27 cellular contexts compared by ENCODE assay signal in the genomic region with DNA sequence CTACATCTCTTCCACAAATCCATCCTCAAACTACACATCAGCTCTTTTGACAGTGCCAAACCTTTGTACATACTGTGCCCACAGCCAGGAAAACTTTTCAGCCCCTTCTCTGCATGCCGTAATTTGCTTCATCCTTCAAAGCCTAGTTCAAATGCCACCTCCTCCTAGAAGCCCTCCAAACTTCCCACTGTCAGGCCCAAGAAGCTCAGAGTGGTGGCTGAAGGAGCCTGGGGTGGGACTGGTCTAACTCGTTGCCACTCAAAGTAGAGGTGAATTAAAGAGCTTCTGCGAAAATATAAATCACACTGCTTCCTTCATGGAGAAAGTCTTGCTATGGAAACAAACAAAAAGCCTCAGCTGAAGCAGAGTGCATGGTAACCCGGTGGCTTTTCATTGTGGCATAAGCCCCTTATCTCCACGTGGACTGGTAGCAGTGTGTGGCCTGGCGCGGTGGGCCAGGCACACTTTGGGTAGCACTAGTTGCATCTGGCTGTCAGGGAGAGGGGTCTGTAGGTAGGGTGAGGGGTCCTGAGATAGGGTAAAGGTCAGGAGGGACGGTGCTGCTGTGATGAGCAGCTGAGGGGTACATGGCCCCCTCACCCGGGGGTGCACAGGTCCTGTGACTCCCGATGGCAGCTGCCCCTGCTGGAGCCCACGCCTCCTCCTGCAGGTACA.
"Had no signal": no experiment of that assay in that cellular context is flagged by ENCODE, and none has a peak within 500 bp of the region (broad histone marks: within the 10 kb centered on the region; RNA-seq: fewer than 3 reads in every experiment).

No MANE protein-coding gene starts in this region.

- H3K9me3 ChIP-seq: ascending aorta, gastrocnemius medialis, vagina had no signal

- H3K79me2 ChIP-seq: hepatocyte had no signal

- H3K36me3 ChIP-seq: ascending aorta, cardiac muscle cell, gastrocnemius medialis, vagina had no signal

- DNase-seq: activated CD4-positive, alpha-beta T cell treated with anti-CD3 and anti-CD28 coated beads, Interleukin-2, amount 10 ng/mL, durations not matched to agents 24 days and 14 days; activated CD8-positive, alpha-beta memory T cell treated with anti-CD3 and anti-CD28 coated beads, Interleukin-2, amount 10 ng/mL, durations not matched to agents 7 days and 5 days; activated CD8-positive, alpha-beta T cell treated with anti-CD3 and anti-CD28 coated beads, Interleukin-2, amount 10 ng/mL, durations not matched to agents 7 days and 5 days; activated effector memory CD4-positive, alpha-beta T cell treated with Interleukin-2 at 50 U/mL for 16 hours; activated naive CD4-positive, alpha-beta T cell treated with Interleukin-2 at 50 U/mL for 16 hours; effector memory CD8-positive, alpha-beta T cell; erythroblast; gastrocnemius medialis; left cardiac atrium; left ventricle myocardium superior; nucleus accumbens; SW 1271; T-helper 9 cell had no signal

- H3K27ac Mint-ChIP-seq: activated CD4-positive, alpha-beta T cell treated with anti-CD3 and anti-CD28 coated beads, Interleukin-2, amount 10 ng/mL, durations not matched to agents 24 days and 14 days; activated CD8-positive, alpha-beta memory T cell treated with anti-CD3 and anti-CD28 coated beads, Interleukin-2, amount 10 ng/mL, durations not matched to agents 7 days and 5 days; activated CD8-positive, alpha-beta T cell treated with anti-CD3 and anti-CD28 coated beads, Interleukin-2, amount 10 ng/mL, durations not matched to agents 7 days and 5 days; activated naive CD8-positive, alpha-beta T cell; effector memory CD8-positive, alpha-beta T cell; stimulated activated naive CD8-positive, alpha-beta T cell treated with anti-CD3 and anti-CD28 coated beads, Interleukin-15, Interleukin-2, amounts not matched to agents 100 ng/mL and 50 ng/mL, for 24 hours; T-helper 1 cell treated with Interleukin-12 subunit alpha and Interleukin-12 subunit beta and Interleukin-4 antibody, amounts not matched to agents 30 μg/mL and 1 μg/mL, for 36 hours; type B pancreatic cell had no signal

- H3K27me3 Mint-ChIP-seq: activated CD4-positive, alpha-beta T cell treated with anti-CD3 and anti-CD28 coated beads, Interleukin-2, amount 10 ng/mL, durations not matched to agents 24 days and 14 days; activated CD8-positive, alpha-beta memory T cell treated with anti-CD3 and anti-CD28 coated beads, Interleukin-2, amount 10 ng/mL, durations not matched to agents 7 days and 5 days; activated naive CD8-positive, alpha-beta T cell; stimulated activated naive CD8-positive, alpha-beta T cell treated with anti-CD3 and anti-CD28 coated beads, Interleukin-15, Interleukin-2, amounts not matched to agents 100 ng/mL and 50 ng/mL, for 24 hours; type B pancreatic cell had no signal

- ATAC-seq: activated CD4-positive, CD25-positive, alpha-beta regulatory T cell treated with anti-CD3 and anti-CD28 coated beads, Interleukin-2, amount 50 U/mL, for 24 hours; activated CD8-positive, alpha-beta memory T cell treated with anti-CD3 and anti-CD28 coated beads, Interleukin-2, amount 10 ng/mL, durations not matched to agents 7 days and 5 days; activated CD8-positive, alpha-beta T cell treated with anti-CD3 and anti-CD28 coated beads, Interleukin-2, amount 10 ng/mL, durations not matched to agents 7 days and 5 days; effector memory CD8-positive, alpha-beta T cell; gastrocnemius medialis; left cardiac atrium; left ventricle myocardium superior; right cardiac atrium had no signal

- H3K4me1 Mint-ChIP-seq: activated CD4-positive, alpha-beta T cell treated with anti-CD3 and anti-CD28 coated beads, Interleukin-2, amount 10 ng/mL, durations not matched to agents 24 days and 14 days; brain had no signal

- H3K27ac ChIP-seq: ascending aorta, cardiac muscle cell, coronary artery, dorsolateral prefrontal cortex, gastrocnemius medialis, hepatocyte, vagina, VCaP had no signal

- H2AFZ ChIP-seq: hepatocyte had no signal

- H3K4me2 ChIP-seq: hepatocyte had no signal

- H3K36me3 Mint-ChIP-seq: activated CD8-positive, alpha-beta memory T cell treated with anti-CD3 and anti-CD28 coated beads, Interleukin-2, amount 10 ng/mL, durations not matched to agents 7 days and 5 days; activated naive CD8-positive, alpha-beta T cell; brain; type B pancreatic cell had no signal

- H3K4me3 ChIP-seq: ascending aorta, cardiac muscle cell, coronary artery, dorsolateral prefrontal cortex, gastrocnemius medialis, hepatocyte, vagina had no signal

- H3K27me3 ChIP-seq: ascending aorta, cardiac muscle cell, dorsolateral prefrontal cortex, gastrocnemius medialis, hepatocyte, vagina had no signal

- H3K4me1 ChIP-seq: ascending aorta, gastrocnemius medialis, vagina had no signal

- H3K4me3 Mint-ChIP-seq: activated CD4-positive, alpha-beta T cell treated with anti-CD3 and anti-CD28 coated beads, Interleukin-2, amount 10 ng/mL, durations not matched to agents 24 days and 14 days; activated CD8-positive, alpha-beta memory T cell treated with anti-CD3 and anti-CD28 coated beads, Interleukin-2, amount 10 ng/mL, durations not matched to agents 7 days and 5 days; activated CD8-positive, alpha-beta T cell treated with anti-CD3 and anti-CD28 coated beads, Interleukin-2, amount 10 ng/mL, durations not matched to agents 7 days and 5 days; activated naive CD8-positive, alpha-beta T cell; brain; effector memory CD8-positive, alpha-beta T cell; stimulated activated naive CD8-positive, alpha-beta T cell treated with anti-CD3 and anti-CD28 coated beads, Interleukin-15, Interleukin-2, amounts not matched to agents 100 ng/mL and 50 ng/mL, for 24 hours; T-helper 1 cell treated with Interleukin-12 subunit alpha and Interleukin-12 subunit beta and Interleukin-4 antibody, amounts not matched to agents 30 μg/mL and 1 μg/mL, for 36 hours; type B pancreatic cell had no signal

- H3K9me3 Mint-ChIP-seq: activated CD4-positive, alpha-beta T cell treated with anti-CD3 and anti-CD28 coated beads, Interleukin-2, amount 10 ng/mL, durations not matched to agents 24 days and 14 days; brain; effector memory CD8-positive, alpha-beta T cell; stimulated activated naive CD8-positive, alpha-beta T cell treated with anti-CD3 and anti-CD28 coated beads, Interleukin-15, Interleukin-2, amounts not matched to agents 100 ng/mL and 50 ng/mL, for 24 hours; T-helper 1 cell treated with Interleukin-12 subunit alpha and Interleukin-12 subunit beta and Interleukin-4 antibody, amounts not matched to agents 30 μg/mL and 1 μg/mL, for 36 hours; type B pancreatic cell had no signal
